12 cellular contexts compared by ENCODE assay signal in genomic region chr7:148398844-148399365, GRCh38.
DNase-seq lines count a peak whose midpoint lies in the region; ATAC-seq and TF ChIP-seq lines count a peak whose summit lies in the region.
"Had no signal": no experiment of that assay in that cellular context is flagged by ENCODE, and none has a peak within 500 bp of the region (broad histone marks: within the 10 kb centered on the region; RNA-seq: fewer than 3 reads in every experiment).

No MANE protein-coding gene starts in this region.

- H4K91ac ChIP-seq in trophoblast cell (ENCODE audit: low read depth, low read length): no peak overlapping the region

- H3K9ac ChIP-seq in trophoblast cell (ENCODE audit: low read length): no peak overlapping the region

- no peaks in the 10 kb centered on the region for H3K27me3 Mint-ChIP-seq in Caco-2 (ENCODE audit: insufficient read depth, unreplicated experiment)

- H3K4me1 Mint-ChIP-seq in Caco-2 (ENCODE audit: low read depth, unreplicated experiment): no peaks in the 10 kb centered on the region

- TF ChIP-seq CTCF in hepatocyte (IDR thresholded peaks at IDR 0.05; ENCODE audit: poor library complexity): no peak
- no peak for TF ChIP-seq CTCF in Caco-2 (IDR thresholded peaks at IDR 0.05; ENCODE audit: insufficient read depth in 1 of 2, low read depth in 1 of 2, low read length in 1 of 2, severe bottlenecking in 1 of 2, unreplicated experiment in 1 of 2)

- intact Hi-C loops in Caco-2 (cut with micrococcal nuclease; ENCODE audit: unreplicated experiment): no loop called here

- CTCF ChIA-PET in Caco-2 (lab: Charles Lee): no interaction called here

- ATAC-seq in GM19351 (IDR thresholded peaks at IDR 0.05; ENCODE audit: unreplicated experiment) (peak; percentile 98), HG02588 (IDR thresholded peaks at IDR 0.05; ENCODE audit: unreplicated experiment) (peak; percentile 82), HG03457 (IDR thresholded peaks at IDR 0.05; ENCODE audit: unreplicated experiment) (peak; percentile 66)
- ATAC-seq: lower lobe of right lung had no signal

- no peak overlapping the region for H3K4me2 ChIP-seq in trophoblast cell (ENCODE audit: low read length)
- no peak overlapping the region for H3K4me2 ChIP-seq in hepatocyte

- no TSS peak for BruUV-seq in Caco-2 (replicated peaks; lab: Mats Ljungman, UMichigan)

- H3K4me3 ChIP-seq in trophoblast cell (ENCODE audit: low read depth, low read length) (no peak overlapping the region), hepatocyte (no peak overlapping the region), Caco-2 (ENCODE audit: low read depth, low read length) (no peak overlapping the region)
- H3K4me3 ChIP-seq: lower lobe of right lung had no signal

- H4K20me1 ChIP-seq in hepatocyte (ENCODE audit: insufficient read depth, poor library complexity, severe bottlenecking): no peaks in the 10 kb centered on the region

- H3K14ac ChIP-seq in trophoblast cell (ENCODE audit: low read length): no peak overlapping the region

- WGBS in trophoblast cell (ENCODE audit: extremely low coverage, insufficient coverage, insufficient read length): no CpG with 5 or more reads among the region's 7 CpGs
- WGBS in hepatocyte (ENCODE audit: low lambda C conversion rate, missing lambda C conversion rate): 94% methylated on average over 7 of the region's 7 CpGs

- H3K36me3 ChIP-seq in trophoblast cell (ENCODE audit: control insufficient read depth in 1 of 2, insufficient read depth in 2 of 2, low read length in 2 of 2) (peaks cover 0 to 2% of the 10 kb centered on the region in 2 experiments), hepatocyte (replicated peaks; ENCODE audit: insufficient read depth, low read depth) (no peaks in the 10 kb centered on the region), Caco-2 (ENCODE audit: control insufficient read depth, insufficient read depth, low read length) (no peaks in the 10 kb centered on the region)
- H3K36me3 ChIP-seq: lower lobe of right lung had no signal

- peaks cover 4% of the 10 kb centered on the region for H3K36me3 Mint-ChIP-seq in Caco-2 (ENCODE audit: insufficient read depth, unreplicated experiment)

- no peak overlapping the region for H3K18ac ChIP-seq in trophoblast cell (ENCODE audit: low read length)

- H3K79me1 ChIP-seq in trophoblast cell (ENCODE audit: low read length): peaks cover 6% of the 10 kb centered on the region

- peaks cover 2% of the 10 kb centered on the region for H3K79me2 ChIP-seq in trophoblast cell (ENCODE audit: control insufficient read depth, insufficient read depth, low read length, poor library complexity)
- H3K79me2 ChIP-seq in hepatocyte: no peaks in the 10 kb centered on the region

- POLR2A ChIA-PET in Caco-2 (lab: Charles Lee): no interaction called here

- no peak overlapping the region for H4K8ac ChIP-seq in trophoblast cell (ENCODE audit: low read depth, low read length)

- no peak overlapping the region for H3K27ac Mint-ChIP-seq in Caco-2 (ENCODE audit: unreplicated experiment)

- no peaks in the 10 kb centered on the region for H3K9me3 Mint-ChIP-seq in Caco-2 (ENCODE audit: unreplicated experiment)

- H4K12ac ChIP-seq in trophoblast cell (ENCODE audit: low read depth, low read length): no peak overlapping the region

- H2BK12ac ChIP-seq in trophoblast cell (ENCODE audit: low read length): no peak overlapping the region

- no peak overlapping the region for H3K4ac ChIP-seq in trophoblast cell (ENCODE audit: low read depth, low read length)

- no peaks in the 10 kb centered on the region for H3K9me2 ChIP-seq in hepatocyte (replicated peaks; ENCODE audit: insufficient read depth)

- no peak overlapping the region for H3K4me3 Mint-ChIP-seq in Caco-2 (ENCODE audit: unreplicated experiment)

- no peak overlapping the region for H2BK5ac ChIP-seq in trophoblast cell (ENCODE audit: low read depth, low read length, poor library complexity)

- H3K4me1 ChIP-seq in trophoblast cell (ENCODE audit: control insufficient read depth in 1 of 2, insufficient read depth in 2 of 2, low read length in 2 of 2) (peaks cover 5 to 9% of the 10 kb centered on the region in 2 experiments), hepatocyte (ENCODE audit: insufficient read depth) (peaks cover 6% of the 10 kb centered on the region), Caco-2 (no peaks in the 10 kb centered on the region)
- H3K4me1 ChIP-seq: lower lobe of right lung had no signal

- no peak overlapping the region for H2BK120ac ChIP-seq in trophoblast cell (ENCODE audit: insufficient read depth, low read length, poor library complexity)

- no peak overlapping the region for H3K23ac ChIP-seq in trophoblast cell (ENCODE audit: low read length)

- DNase-seq in trophoblast cell (peak; percentile 72 to 82), NCI-H82 treated with DMSO at 0.1 percent for 48 hours (lab: John Stamatoyannopoulos, UW; ENCODE audit: unreplicated experiment) (no peak), SKM-1 treated with dmso at 0.1 percent for 144 hours (lab: John Stamatoyannopoulos, UW; ENCODE audit: unreplicated experiment) (no peak), hepatocyte (ENCODE audit: low spot score) (no peak), Caco-2 (no peak)
- DNase-seq: activated CD4-positive, alpha-beta T cell treated with anti-CD3 and anti-CD28 coated beads, Interleukin-2, amount 50 U/mL, for 1 hour; caudate nucleus; lower lobe of right lung had no signal

- H3K27ac ChIP-seq in trophoblast cell (ENCODE audit: low read depth, low read length): no peak overlapping the region
- no peak overlapping the region for H3K27ac ChIP-seq in hepatocyte
- H3K27ac ChIP-seq: HL-60, lower lobe of right lung had no signal

- H3K9me3 ChIP-seq in trophoblast cell (ENCODE audit: insufficient read depth, low read depth, low read length) (no peaks in the 10 kb centered on the region), hepatocyte (ENCODE audit: low read depth) (no peaks in the 10 kb centered on the region), Caco-2 (no peaks in the 10 kb centered on the region)
- H3K9me3 ChIP-seq: lower lobe of right lung had no signal

- H2AFZ ChIP-seq in trophoblast cell (ENCODE audit: insufficient read depth, low read length, poor library complexity) (no peak overlapping the region), hepatocyte (no peak overlapping the region)

- H2AK5ac ChIP-seq in trophoblast cell (ENCODE audit: low read length): no peak overlapping the region

- H3K27me3 ChIP-seq in trophoblast cell (ENCODE audit: insufficient read depth, low read length) (no peaks in the 10 kb centered on the region), hepatocyte (no peaks in the 10 kb centered on the region), Caco-2 (replicated peaks; ENCODE audit: control insufficient read depth, insufficient read depth, low read length) (no peaks in the 10 kb centered on the region)

Comparison
In these comparisons a context has a peak if more than half of its experiments do, and no peak if none do; other contexts are left out.
1. DNase-seq: peak in trophoblast cell (2 of 2); none in NCI-H82 treated with DMSO at 0.1 percent for 48 hours (single experiment), SKM-1 treated with dmso at 0.1 percent for 144 hours (single experiment), hepatocyte (single experiment) and Caco-2 (0 of 2).
2. Peak in every context shown above with its lines, with median percentiles within 50 percentile points of each other: ATAC-seq.